Comparison of ENCODE assay signal across 9 cellular contexts in the genomic region with DNA sequence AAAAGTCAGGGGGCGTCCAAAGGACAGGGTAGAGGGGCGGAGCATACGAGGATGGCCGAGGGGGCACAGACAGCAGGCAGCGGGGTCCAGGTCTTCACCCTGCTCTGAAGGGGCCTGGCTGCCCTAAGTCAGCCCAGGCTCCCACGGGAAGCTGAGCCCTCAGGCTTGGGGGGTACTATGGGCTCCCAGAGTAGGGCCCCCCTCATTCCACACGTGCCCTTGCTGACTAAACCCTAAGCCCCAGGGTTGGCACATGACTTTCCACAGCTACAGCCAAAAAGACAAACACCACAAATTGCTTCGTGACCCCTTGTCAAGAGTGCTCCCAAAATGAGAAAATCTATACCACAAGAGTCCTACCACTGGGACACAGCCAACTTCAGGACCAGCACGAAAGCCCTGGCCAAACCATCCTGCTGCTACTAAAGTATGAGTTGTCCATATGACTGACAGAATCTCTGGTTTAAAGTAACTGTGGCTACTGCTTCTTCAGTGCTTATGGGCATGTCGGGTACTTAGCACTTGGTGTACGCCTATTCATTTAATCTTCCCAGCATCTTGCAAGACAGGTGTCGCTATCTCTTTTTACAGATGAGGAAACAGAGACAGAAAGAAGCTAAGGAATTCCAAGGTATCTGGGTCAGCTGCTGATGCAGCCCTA.
A peak's percentile ranks its signal among the peaks of the same experiment; 100 is the strongest.
DNase-seq lines count a peak whose midpoint lies in the region; ATAC-seq, FAIRE-seq and TF ChIP-seq lines count a peak whose summit lies in the region.
"Had no signal": no experiment of that assay in that cellular context is flagged by ENCODE, and none has a peak within 500 bp of the region (broad histone marks: within the 10 kb centered on the region; RNA-seq: fewer than 3 reads in every experiment).

No MANE protein-coding gene starts in this region.

- H3K27ac ChIP-seq in breast epithelium: peak overlapping the region; percentile 75 to 85
- H3K27ac ChIP-seq in Karpas-422 (ENCODE audit: low read length): peak overlapping the region; percentile 61
- peak overlapping the region; percentile 14 to 79 (median 64) for H3K27ac ChIP-seq in upper lobe of left lung
- no peak overlapping the region for H3K27ac ChIP-seq in testis

- no peaks in the 10 kb centered on the region for H3K9me2 ChIP-seq in Karpas-422 (replicated peaks; ENCODE audit: insufficient read depth, low read length)

- H3K27me3 ChIP-seq in breast epithelium (no peaks in the 10 kb centered on the region), Karpas-422 (ENCODE audit: low read length) (no peaks in the 10 kb centered on the region), upper lobe of left lung (no peaks in the 10 kb centered on the region), testis (no peaks in the 10 kb centered on the region)

- peak overlapping the region in 1 of 3 donors; percentile 1 for H3K4me3 ChIP-seq in breast epithelium
- peak overlapping the region; percentile 36; the same call in 1 of the 2 replicates for H3K4me3 ChIP-seq in Karpas-422 (ENCODE audit: low read length)
- H3K4me3 ChIP-seq in upper lobe of left lung: no peak overlapping the region
- H3K4me3 ChIP-seq in testis: no peak overlapping the region

- FAIRE-seq in RCC 7860 (lab: Jason Lieb, UNC): no peak

- no peaks in the 10 kb centered on the region for H4K20me1 ChIP-seq in Karpas-422 (ENCODE audit: insufficient read depth, low read depth, low read length)

- H3K9me3 ChIP-seq in breast epithelium (no peaks in the 10 kb centered on the region), Karpas-422 (ENCODE audit: low read length) (no peaks in the 10 kb centered on the region), upper lobe of left lung (no peaks in the 10 kb centered on the region), testis (no peaks in the 10 kb centered on the region)

- no peaks in the 10 kb centered on the region for H3K4me1 Mint-ChIP-seq in MCF 10A (ENCODE audit: insufficient read depth, unreplicated experiment)

- H3K36me3 ChIP-seq in breast epithelium (no peaks in the 10 kb centered on the region), Karpas-422 (ENCODE audit: insufficient read depth, low read length) (no peaks in the 10 kb centered on the region), upper lobe of left lung (no peaks in the 10 kb centered on the region), testis (ENCODE audit: low read depth, missing control alignments) (no peaks in the 10 kb centered on the region)

- H3K79me2 ChIP-seq in Karpas-422 (ENCODE audit: low read length): no peaks in the 10 kb centered on the region

- no TSS peak for BruUV-seq in MCF 10A (replicated peaks; lab: Mats Ljungman, UMichigan)

- peak overlapping the region; percentile 68 for H3K4me2 ChIP-seq in Karpas-422 (ENCODE audit: low read depth, low read length, poor library complexity, severe bottlenecking)

- peaks cover 8% of the 10 kb centered on the region for H3K9me3 Mint-ChIP-seq in MCF 10A (ENCODE audit: unreplicated experiment)

- no peak for TF ChIP-seq POLR2A in breast epithelium (IDR thresholded peaks at IDR 0.05)
- TF ChIP-seq POLR2A in upper lobe of left lung (IDR thresholded peaks at IDR 0.05): no peak
- no peak for TF ChIP-seq POLR2A in testis (IDR thresholded peaks at IDR 0.05)

- TF ChIP-seq EP300 in upper lobe of left lung (IDR thresholded peaks at IDR 0.05): no peak

- H3K36me3 Mint-ChIP-seq in MCF 10A (ENCODE audit: insufficient read depth, unreplicated experiment): no peaks in the 10 kb centered on the region

- H2AFZ ChIP-seq in Karpas-422 (ENCODE audit: low read length): peak overlapping the region; percentile 71; the same call in 1 of the 2 replicates

- no peaks in the 10 kb centered on the region for H3K27me3 Mint-ChIP-seq in MCF 10A (ENCODE audit: insufficient read depth, unreplicated experiment)

- DNase-seq in breast epithelium (ENCODE audit: low spot score in 2 of 2) (peak in 1 of 2 donors; percentile 47), MCF 10A (ENCODE audit: unreplicated experiment) (no peak), Karpas-422 (peak; percentile 48), foreskin melanocyte (peak; percentile 89), upper lobe of left lung (peak in 1 of 2 donors; percentile 21), testis (no peak), NCI-H1105 treated with DMSO at 0.1 percent for 48 hours (lab: John Stamatoyannopoulos, UW) (no peak), RCC 7860 (ENCODE audit: low spot score) (no peak)
- DNase-seq: NCI-H2029 treated with DMSO at 0.1 percent for 48 hours had no signal

- peak overlapping the region; percentile 54 for H3K9ac ChIP-seq in Karpas-422 (ENCODE audit: low read length)

- 67 to 77% methylated on average over 8 to 12 of the region's 12 CpGs for WGBS in upper lobe of left lung, 2 donors
- 81 to 84% methylated on average over 10 to 12 of the region's 12 CpGs for WGBS in testis, 2 donors

- TF ChIP-seq CTCF in breast epithelium (IDR thresholded peaks at IDR 0.05): no peak
- no peak for TF ChIP-seq CTCF in MCF 10A (IDR thresholded peaks at IDR 0.05; ENCODE audit: unreplicated experiment)
- no peak for TF ChIP-seq CTCF in upper lobe of left lung (IDR thresholded peaks at IDR 0.05)
- TF ChIP-seq CTCF in testis (IDR thresholded peaks at IDR 0.05): no peak

- no peak overlapping the region for H3K27ac Mint-ChIP-seq in MCF 10A (ENCODE audit: low read depth, unreplicated experiment)

- peak in 1 of 2 donors; percentile 25 for ATAC-seq in upper lobe of left lung (ENCODE audit: low FRiP score in 2 of 2)

- intact Hi-C loops in breast epithelium (cut with DNase I; ENCODE audit: low total_unique reads): no loop called here
- intact Hi-C loops in MCF 10A (cut with micrococcal nuclease): no loop called here
- intact Hi-C loops in testis (cut with DNase I; ENCODE audit: low total_unique reads): no loop called here

- H3K4me3 Mint-ChIP-seq in MCF 10A (ENCODE audit: unreplicated experiment): no peak overlapping the region

- H3K4me1 ChIP-seq in breast epithelium: no peaks in the 10 kb centered on the region
- H3K4me1 ChIP-seq in Karpas-422 (ENCODE audit: low read length): peaks cover 63% of the 10 kb centered on the region
- peaks cover 16 to 33% (median 31%) of the 10 kb centered on the region in 4 donors for H3K4me1 ChIP-seq in upper lobe of left lung
- no peaks in the 10 kb centered on the region for H3K4me1 ChIP-seq in testis

- POLR2A ChIA-PET in MCF 10A (lab: Yijun Ruan, JAX): interaction anchor here (0.6 kb wide), 1 partner anchor 106 kb away, joined by 3 read pairs; no protein-coding TSS in a partner anchor

- CTCF ChIA-PET in MCF 10A (lab: Yijun Ruan, JAX): interaction anchor here (0.6 kb wide), 1 partner anchor 12 kb away, joined by 3 read pairs; no protein-coding TSS in a partner anchor

Comparison
In these comparisons a context has a peak if more than half of its experiments do, and no peak if none do; other contexts are left out.
1. DNase-seq: peak in Karpas-422 (single experiment) and foreskin melanocyte (single experiment); none in MCF 10A (single experiment), testis (single experiment), NCI-H1105 treated with DMSO at 0.1 percent for 48 hours (single experiment) and RCC 7860 (single experiment).
2. H3K27ac ChIP-seq: peak in breast epithelium (2 of 2), Karpas-422 (single experiment) and upper lobe of left lung (4 of 4); none in testis (0 of 2).